17 cellular contexts compared by ENCODE assay signal in genomic region chr1:161379071-161379470, GRCh38. TPM values are rescaled to one million over a fixed set of nuclear protein-coding genes. Genes with fewer than 3 reads are reported as not detected.
DNase-seq lines count a peak whose midpoint lies in the region; ATAC-seq and TF ChIP-seq lines count a peak whose summit lies in the region.
"Had no signal": no experiment of that assay in that cellular context is flagged by ENCODE, and none has a peak within 500 bp of the region (broad histone marks: within the 10 kb centered on the region; RNA-seq: fewer than 3 reads in every experiment).

No MANE protein-coding gene starts in this region.

- H3K4me1 Mint-ChIP-seq in T-cell: peaks cover 0 to 10% (median 4%) of the 10 kb centered on the region in 3 donors
- peaks cover 7% of the 10 kb centered on the region for H3K4me1 Mint-ChIP-seq in stimulated activated naive CD8-positive, alpha-beta T cell treated with anti-CD3 and anti-CD28 coated beads, Interleukin-15, Interleukin-2, amounts not matched to agents 100 ng/mL and 50 ng/mL, for 24 hours (ENCODE audit: low read depth)

- no peaks in the 10 kb centered on the region for H3K9me3 ChIP-seq in heart right ventricle
- H3K9me3 ChIP-seq: body of pancreas, left lung, tibial nerve had no signal

- intact Hi-C loops in heart right ventricle (cut with DNase I): loop anchor here in 1 of 10 donors (5.0 kb wide), 1 partner anchor 167 kb away; no protein-coding TSS in a partner anchor
- intact Hi-C loops in Right ventricle myocardium superior (cut with DNase I): no loop called here
- intact Hi-C loops in left ventricle myocardium superior (cut with micrococcal nuclease): no loop called here

- H3K36me3 ChIP-seq in heart right ventricle: no peaks in the 10 kb centered on the region
- H3K36me3 ChIP-seq: left lung, tibial nerve had no signal

- CTCF ChIA-PET in T-cell (lab: Charles Lee): interaction anchor here in 1 of 2 donors (0.6 kb wide), 1 partner anchor 61 kb away, joined by 5 read pairs; no protein-coding TSS in a partner anchor

- no peak overlapping the region for H3K27ac Mint-ChIP-seq in T-cell
- H3K27ac Mint-ChIP-seq in stimulated activated naive CD8-positive, alpha-beta T cell treated with anti-CD3 and anti-CD28 coated beads, Interleukin-15, Interleukin-2, amounts not matched to agents 100 ng/mL and 50 ng/mL, for 24 hours: peak overlapping the region; percentile 40
- H3K27ac Mint-ChIP-seq: activated T-helper 2 cell treated with anti-CD3 and anti-CD28 coated beads, Interferon-gamma antibody, Interleukin-2, Interleukin-4, amounts not matched to agents 10 μg/mL and 5 μg/mL and 100 μg/mL, durations not matched to agents 14 hours and 24 hours and 36 hours; effector memory CD8-positive, alpha-beta T cell had no signal

- peak overlapping the region in 6 of 10 donors; percentile 14 to 47 (median 20) for H3K4me3 ChIP-seq in heart right ventricle
- H3K4me3 ChIP-seq: body of pancreas, left lung, tibial nerve had no signal

- WGBS in heart right ventricle, 2 donors: 60 to 72% methylated on average over 18 of the region's 18 CpGs

- H3K4me3 Mint-ChIP-seq in T-cell: peak overlapping the region in 2 of 3 donors; percentile 66 to 72
- peak overlapping the region; percentile 80 for H3K4me3 Mint-ChIP-seq in stimulated activated naive CD8-positive, alpha-beta T cell treated with anti-CD3 and anti-CD28 coated beads, Interleukin-15, Interleukin-2, amounts not matched to agents 100 ng/mL and 50 ng/mL, for 24 hours
- H3K4me3 Mint-ChIP-seq: effector memory CD8-positive, alpha-beta T cell had no signal

- H3K36me3 Mint-ChIP-seq in T-cell: no peaks in the 10 kb centered on the region
- H3K36me3 Mint-ChIP-seq in stimulated activated naive CD8-positive, alpha-beta T cell treated with anti-CD3 and anti-CD28 coated beads, Interleukin-15, Interleukin-2, amounts not matched to agents 100 ng/mL and 50 ng/mL, for 24 hours (ENCODE audit: low read depth): no peaks in the 10 kb centered on the region

- TF ChIP-seq CTCF in heart right ventricle (IDR thresholded peaks at IDR 0.05): peak in 1 of 9 donors; percentile 4

- peaks cover 0 to 27% (median 0%) of the 10 kb centered on the region in 9 donors for H3K4me1 ChIP-seq in heart right ventricle
- H3K4me1 ChIP-seq: tibial nerve had no signal

- H3K27me3 ChIP-seq in heart right ventricle: no peaks in the 10 kb centered on the region
- H3K27me3 ChIP-seq: body of pancreas, left lung, tibial nerve had no signal

- ATAC-seq in heart right ventricle (peak in 3 of 8 donors; percentile 50 to 94 (median 80)), Right ventricle myocardium superior (ENCODE audit: poor library complexity) (no peak), T-cell (replicated peaks in 1 of 4) (peak in 1 of 4 experiments; percentile 26), left ventricle myocardium superior (peak; percentile 34), GM21526 (IDR thresholded peaks at IDR 0.05; ENCODE audit: low FRiP score, unreplicated experiment) (no peak)
- ATAC-seq: body of pancreas; effector memory CD8-positive, alpha-beta T cell; left lung had no signal

- no peak for DNase-seq in heart right ventricle
- no peak for DNase-seq in Right ventricle myocardium superior
- no peak for DNase-seq in T-cell
- peak; percentile 44 for DNase-seq in left ventricle myocardium superior
- DNase-seq in NCI-H1436 treated with DMSO at 0.1 percent for 48 hours (lab: John Stamatoyannopoulos, UW): no peak
- no peak for DNase-seq in AG20443 (ENCODE audit: low spot score)
- DNase-seq: activated CD4-positive, alpha-beta T cell treated with anti-CD3 and anti-CD28 coated beads for 48 hours; body of pancreas; effector memory CD8-positive, alpha-beta T cell; left lung; NCI-H1417 treated with DMSO at 0.1 percent for 48 hours; NCI-H510A had no signal

- H3K27me3 Mint-ChIP-seq in T-cell: no peaks in the 10 kb centered on the region
- H3K27me3 Mint-ChIP-seq in stimulated activated naive CD8-positive, alpha-beta T cell treated with anti-CD3 and anti-CD28 coated beads, Interleukin-15, Interleukin-2, amounts not matched to agents 100 ng/mL and 50 ng/mL, for 24 hours: no peaks in the 10 kb centered on the region
- H3K27me3 Mint-ChIP-seq: effector memory CD8-positive, alpha-beta T cell had no signal

- POLR2A ChIA-PET in T-cell (lab: Charles Lee): no interaction called here

- H3K9me3 Mint-ChIP-seq in T-cell: no peaks in the 10 kb centered on the region
- H3K9me3 Mint-ChIP-seq in stimulated activated naive CD8-positive, alpha-beta T cell treated with anti-CD3 and anti-CD28 coated beads, Interleukin-15, Interleukin-2, amounts not matched to agents 100 ng/mL and 50 ng/mL, for 24 hours: no peaks in the 10 kb centered on the region
- H3K9me3 Mint-ChIP-seq: activated T-helper 2 cell treated with anti-CD3 and anti-CD28 coated beads, Interferon-gamma antibody, Interleukin-2, Interleukin-4, amounts not matched to agents 10 μg/mL and 5 μg/mL and 100 μg/mL, durations not matched to agents 14 hours and 24 hours and 36 hours; effector memory CD8-positive, alpha-beta T cell had no signal

- peak overlapping the region in 2 of 10 donors; percentile 37 to 55 for H3K27ac ChIP-seq in heart right ventricle
- H3K27ac ChIP-seq: body of pancreas, left lung, tibial nerve had no signal

RNA-seq across cellular contexts. Expression of gene CFAP126, which starts 11.4 kb away (rescaled TPM):
- not detected for total RNA-seq in heart right ventricle
- not detected for polyA plus RNA-seq in heart right ventricle
- total RNA-seq in Right ventricle myocardium superior: not detected
- not detected for total RNA-seq in T-cell
- not detected for total RNA-seq in left ventricle myocardium superior
- total RNA-seq: activated T-helper 2 cell treated with anti-CD3 and anti-CD28 coated beads, Interferon-gamma antibody, Interleukin-2, Interleukin-4, amounts not matched to agents 10 μg/mL and 5 μg/mL and 100 μg/mL, durations not matched to agents 14 hours and 24 hours and 36 hours; body of pancreas had no signal
- polyA plus RNA-seq: AG04450 had no signal
